In the genomic region with DNA sequence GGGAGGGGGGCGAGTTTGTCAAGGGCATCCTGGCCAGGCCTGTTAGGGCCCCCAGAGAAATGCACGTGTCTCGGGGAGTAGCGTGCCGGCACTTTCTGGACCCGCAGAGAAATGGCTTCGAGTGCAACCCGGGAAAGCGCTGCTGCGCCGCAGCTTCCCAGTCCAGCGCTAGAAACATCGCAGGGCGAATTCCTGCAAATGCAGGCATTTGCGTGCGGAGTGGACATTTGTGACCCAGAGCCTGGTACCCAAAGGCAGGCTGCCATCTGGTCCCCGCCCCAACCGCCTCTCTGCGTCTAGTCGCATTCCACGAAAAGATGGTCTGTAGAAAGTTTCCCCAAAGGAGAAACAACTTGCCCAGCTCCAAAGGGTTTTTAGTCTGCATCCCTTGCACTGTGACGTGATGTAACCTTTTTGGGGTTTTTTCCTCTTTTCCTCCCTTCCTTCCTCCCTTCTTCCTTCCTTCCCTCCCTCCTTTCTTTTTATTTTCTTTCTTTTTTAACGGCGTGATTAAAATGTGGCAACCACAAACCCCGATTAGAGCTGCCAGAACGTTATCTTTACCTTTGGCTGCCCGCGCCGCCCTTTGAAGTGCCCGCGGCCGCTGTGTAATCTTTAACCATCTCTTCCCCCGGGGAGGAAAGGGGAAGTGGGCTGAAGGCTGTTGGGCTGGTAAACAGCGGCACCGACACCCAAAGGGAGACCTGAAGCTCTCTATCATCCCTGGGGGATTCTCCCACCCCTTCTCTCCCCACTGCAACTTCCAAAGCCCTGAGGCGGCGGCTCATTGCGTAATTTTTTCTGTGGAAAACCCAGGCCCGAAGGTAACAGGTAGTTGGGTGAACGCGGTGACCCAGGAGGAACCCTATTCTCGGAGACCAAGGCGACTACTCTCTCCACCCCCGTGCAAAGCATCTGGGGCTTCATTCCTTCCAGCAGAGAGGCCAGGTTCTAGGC, we compare ENCODE assay signal across 1 cellular context.
TF ChIP-seq lines count a peak whose summit lies in the region.

No MANE protein-coding gene starts in this region.

TF ChIP-seq in K562, 482 proteins besides CTCF, POLR2A, EP300 and RAD21 (continued from another document):
- TF ChIP-seq E2F8 (IDR thresholded peaks at IDR 0.05; ENCODE audit: low read depth, partially characterized antibody) = no peak
- TF ChIP-seq EGR1 (conservative IDR thresholded peaks at IDR 0.05) = no peak
TF ChIP-seq in K562: peak in this region for 13.
